3 cellular contexts compared by ENCODE assay signal in genomic region chr1:92845908-92846307, GRCh38.
TF ChIP-seq lines count a peak whose summit lies in the region.

No MANE protein-coding gene starts in this region.

TF ChIP-seq in SK-N-SH treated with all-trans-retinoic acid at 6 μM for 48 hours, 23 proteins besides CTCF, POLR2A, EP300 and RAD21:
- no peak for TF ChIP-seq ARNTL (CRISPR knock-in tag; IDR thresholded peaks at IDR 0.05; ENCODE audit: borderline replicate concordance, low read depth)
- no peak for TF ChIP-seq ZNF8 (CRISPR knock-in tag; IDR thresholded peaks at IDR 0.05)
- TF ChIP-seq CSRNP3 (CRISPR knock-in tag; IDR thresholded peaks at IDR 0.05) = no peak
- no peak for TF ChIP-seq CREB5 (CRISPR knock-in tag; IDR thresholded peaks at IDR 0.05; ENCODE audit: low read depth)

TF ChIP-seq in SK-N-SH, 30 proteins besides CTCF, POLR2A, EP300 and RAD21:
- no peak for TF ChIP-seq CHD2 (IDR thresholded peaks at IDR 0.05; ENCODE audit: low read length, partially characterized antibody)
- TF ChIP-seq GATA2 (CRISPR knock-in tag; IDR thresholded peaks at IDR 0.05) = no peak
- no peak for TF ChIP-seq NRF1 (IDR thresholded peaks at IDR 0.05; ENCODE audit: low read depth, low read length)
- TF ChIP-seq MAX (IDR thresholded peaks at IDR 0.05; ENCODE audit: low read depth) = no peak
- TF ChIP-seq TEAD4 (IDR thresholded peaks at IDR 0.05; ENCODE audit: borderline replicate concordance, insufficient read depth) = no peak
- TF ChIP-seq FOXM1 (IDR thresholded peaks at IDR 0.05; ENCODE audit: low read depth) = no peak
- TF ChIP-seq ZBTB33 (IDR thresholded peaks at IDR 0.05; ENCODE audit: borderline replicate concordance, low read depth) = no peak
- TF ChIP-seq PBX3 (IDR thresholded peaks at IDR 0.05) = no peak
- no peak for TF ChIP-seq RFX5 (IDR thresholded peaks at IDR 0.05; ENCODE audit: low read length)
- TF ChIP-seq ELF1 (IDR thresholded peaks at IDR 0.05) = no peak
- TF ChIP-seq SMC3 (IDR thresholded peaks at IDR 0.05; ENCODE audit: low read depth, low read length) = no peak
- TF ChIP-seq MXI1 (IDR thresholded peaks at IDR 0.05; ENCODE audit: low read depth, low read length) = no peak
- TF ChIP-seq USF2 (IDR thresholded peaks at IDR 0.05; ENCODE audit: borderline replicate concordance, low read depth, low read length) = no peak
- no peak for TF ChIP-seq NFIC (IDR thresholded peaks at IDR 0.05; ENCODE audit: borderline replicate concordance)

TF ChIP-seq in HepG2, 621 proteins besides CTCF, POLR2A, EP300 and RAD21:
- no peak for TF ChIP-seq KDM1A (CRISPR knock-in tag; IDR thresholded peaks at IDR 0.05)
